In the genomic region with DNA sequence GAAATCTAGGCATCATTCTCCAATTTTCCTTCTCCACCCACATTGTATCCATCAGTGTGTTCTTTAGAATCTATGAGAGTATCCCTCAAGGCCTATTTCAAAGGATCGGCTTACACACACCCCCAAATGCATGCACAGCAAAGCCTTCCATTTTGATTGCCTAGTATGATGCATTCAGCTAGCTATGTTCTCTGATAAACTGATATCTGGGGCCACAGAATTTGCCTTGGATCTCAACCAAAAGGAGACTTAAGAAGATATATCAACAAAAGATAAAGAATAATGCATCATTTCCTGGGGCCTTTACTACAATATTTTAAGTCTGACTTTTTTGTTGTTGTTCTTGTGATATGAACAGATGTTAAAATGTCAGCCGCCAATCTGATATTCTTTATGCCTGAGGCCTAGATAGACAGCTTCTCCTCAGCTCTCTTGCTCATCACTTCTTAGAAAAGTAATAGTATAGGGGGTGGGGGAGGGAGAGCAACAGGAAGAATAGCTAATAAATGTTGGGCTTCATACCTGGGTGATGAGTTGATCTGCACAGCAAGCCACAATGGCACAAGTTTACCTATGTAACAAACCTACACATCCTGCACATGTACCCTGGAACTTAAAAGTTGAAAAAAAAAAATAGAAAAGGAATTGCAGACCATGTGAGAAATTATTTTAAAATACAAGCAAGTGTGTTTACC, we compare ENCODE assay signal across 19 cellular contexts.
DNase-seq lines count a peak whose midpoint lies in the region; ATAC-seq, FAIRE-seq and TF ChIP-seq lines count a peak whose summit lies in the region.
"Had no signal": no experiment of that assay in that cellular context is flagged by ENCODE, and none has a peak within 500 bp of the region (broad histone marks: within the 10 kb centered on the region; RNA-seq: fewer than 3 reads in every experiment).

No MANE protein-coding gene starts in this region.

- H3K27me3 ChIP-seq in endothelial cell of umbilical vein (ENCODE audit: control insufficient read depth in 2 of 2, insufficient read depth in 2 of 2, low read length in 2 of 2), result no peaks in the 10 kb centered on the region

- H4K20me1 ChIP-seq in endothelial cell of umbilical vein (replicated peaks; ENCODE audit: control insufficient read depth, extremely low read depth, insufficient read depth, low read length), result no peaks in the 10 kb centered on the region

- dilution Hi-C loops in endothelial cell of umbilical vein (cut with MboI; ENCODE audit: extremely low pct_ligation_motif_present, low sequenced_read_pairs), result no loop called here

- POLR2A ChIA-PET in endothelial cell of umbilical vein (lab: Charles Lee), result no interaction called here

- H3K9ac ChIP-seq in endothelial cell of umbilical vein (replicated peaks; ENCODE audit: extremely low read depth, insufficient read depth, low read length), result no peak overlapping the region

- no peak for TF ChIP-seq POLR2A in endothelial cell of umbilical vein (IDR thresholded peaks at IDR 0.05; ENCODE audit: low read depth, low read length)

- BruUV-seq in endothelial cell of umbilical vein (replicated peaks; lab: Mats Ljungman, UMichigan), result no TSS peak

- TF ChIP-seq CTCF in endothelial cell of umbilical vein (IDR thresholded peaks at IDR 0.05; ENCODE audit: extremely low read depth in 1 of 2, insufficient read depth in 1 of 2, low read depth in 1 of 2, low read length in 2 of 2), result no peak

- DNase-seq in HT1080 (ENCODE audit: low read depth) (peak; percentile 21), amniotic stem cell (lab: John Stamatoyannopoulos, UW) (peak; percentile 52), endothelial cell of umbilical vein (ENCODE audit: low read depth, low spot score) (no peak), non-pigmented ciliary epithelial cell (ENCODE audit: low read depth) (peak; percentile 11), NOMO-1 treated with dmso at 0.1 percent for 144 hours (lab: John Stamatoyannopoulos, UW; ENCODE audit: unreplicated experiment) (no peak), NCI-H446 (lab: John Stamatoyannopoulos, UW) (no peak)
- DNase-seq in activated T-cell treated with anti-CD3 and anti-CD28 coated beads, Interleukin-2, amount 50 U/mL, for 1 hour, result no peak
- DNase-seq: DND-41; GDM1; NCI-H1048; NCI-H2081 treated with DMSO at 0.1 percent for 48 hours; NCI-H226; NCI-H526; NK-92 treated with Interleukin-12 subunit alpha and Interleukin-12 subunit beta, amount 100 ng/mL, for 24 hours; OCI-M1; SIG-M5 had no signal

- peaks cover 5% of the 10 kb centered on the region for H3K4me1 ChIP-seq in endothelial cell of umbilical vein (ENCODE audit: control insufficient read depth, extremely low read depth, insufficient read depth, low read length)

- H3K9me1 ChIP-seq in endothelial cell of umbilical vein (replicated peaks; ENCODE audit: control insufficient read depth, extremely low read depth, insufficient read depth, low read length), result no peaks in the 10 kb centered on the region

- H3K79me2 ChIP-seq in endothelial cell of umbilical vein (ENCODE audit: control insufficient read depth, insufficient read depth, low read length), result no peaks in the 10 kb centered on the region

- CTCF ChIA-PET in endothelial cell of umbilical vein (lab: Charles Lee), result no interaction called here

- no peak overlapping the region for H3K4me2 ChIP-seq in endothelial cell of umbilical vein (ENCODE audit: insufficient read depth, low read length)

- no peaks in the 10 kb centered on the region for H3K36me3 ChIP-seq in endothelial cell of umbilical vein (ENCODE audit: control insufficient read depth in 2 of 2, extremely low read depth in 1 of 2, insufficient read depth in 2 of 2, low read length in 2 of 2)

- H3K9me3 ChIP-seq in endothelial cell of umbilical vein (replicated peaks; ENCODE audit: control insufficient read depth, insufficient read depth, low read length), result no peaks in the 10 kb centered on the region

- no peak overlapping the region for H3K27ac ChIP-seq in endothelial cell of umbilical vein (ENCODE audit: insufficient read depth, low read depth, low read length)
- H3K27ac ChIP-seq: C4-2B had no signal

- ATAC-seq in HG03521 (IDR thresholded peaks at IDR 0.05; ENCODE audit: unreplicated experiment), result no peak
- ATAC-seq: GM12878 had no signal

- H3K4me3 ChIP-seq in endothelial cell of umbilical vein (replicated peaks in 1 of 3; ENCODE audit: insufficient read depth in 1 of 3, low read depth in 1 of 3, low read length in 3 of 3), result no peak overlapping the region
- H3K4me3 ChIP-seq: GM12878 had no signal

- peak; percentile 35 for FAIRE-seq in endothelial cell of umbilical vein (lab: Jason Lieb, UNC)
- FAIRE-seq: GM12878 had no signal

- intact Hi-C loops in endothelial cell of umbilical vein (cut with micrococcal nuclease), result no loop called here

- no peak overlapping the region for H2AFZ ChIP-seq in endothelial cell of umbilical vein (ENCODE audit: low read depth, low read length)

TF ChIP-seq in endothelial cell of umbilical vein, 7 proteins besides CTCF, POLR2A, EP300 and RAD21:
- peak; percentile 62 for TF ChIP-seq GATA2 (IDR thresholded peaks at IDR 0.05; ENCODE audit: insufficient read depth, insufficient read length, low read depth, low read length)
- TF ChIP-seq, protein P1, sequence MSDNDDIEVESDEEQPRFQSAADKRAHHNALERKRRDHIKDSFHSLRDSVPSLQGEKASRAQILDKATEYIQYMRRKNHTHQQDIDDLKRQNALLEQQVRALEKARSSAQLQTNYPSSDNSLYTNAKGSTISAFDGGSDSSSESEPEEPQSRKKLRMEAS (IDR thresholded peaks at IDR 0.05; ENCODE audit: insufficient read depth, insufficient read length), result no peak

Comparison
In these comparisons a context has a peak if more than half of its experiments do, and no peak if none do; other contexts are left out.
1. DNase-seq: peak in HT1080 (single experiment), amniotic stem cell (single experiment) and non-pigmented ciliary epithelial cell (single experiment); none in endothelial cell of umbilical vein (single experiment), NOMO-1 treated with dmso at 0.1 percent for 144 hours (single experiment), NCI-H446 (0 of 2) and activated T-cell treated with anti-CD3 and anti-CD28 coated beads, Interleukin-2, amount 50 U/mL, for 1 hour (single experiment).